In genomic region chr3:156728267-156728985, GRCh38 we compare ENCODE assay signal across 1 cellular context.
TF ChIP-seq lines count a peak whose summit lies in the region.

No MANE protein-coding gene starts in this region.

TF ChIP-seq in HepG2, 621 proteins besides CTCF, POLR2A, EP300 and RAD21 (continued from another document and continues in another):
- TF ChIP-seq ZNF720 (CRISPR knock-in tag; IDR thresholded peaks at IDR 0.05), result no peak
- TF ChIP-seq NFE2 (CRISPR knock-in tag; IDR thresholded peaks at IDR 0.05), result no peak
- TF ChIP-seq ZFP36 (IDR thresholded peaks at IDR 0.05; ENCODE audit: borderline replicate concordance, low read depth, low read length, partially characterized antibody), result no peak
- no peak for TF ChIP-seq MXD3 (CRISPR knock-in tag; IDR thresholded peaks at IDR 0.05)
- TF ChIP-seq ATF4 (CRISPR knock-in tag; IDR thresholded peaks at IDR 0.05), result 0 out of 4 replicates have a peak, but pooled peaks of 1 of the 2 experiments have one; percentile 18
- no peak for TF ChIP-seq ZSCAN22 (CRISPR knock-in tag; IDR thresholded peaks at IDR 0.05)
- TF ChIP-seq CENPX (CRISPR knock-in tag; IDR thresholded peaks at IDR 0.05), result no peak
- peak; percentile 78 for TF ChIP-seq ZGPAT (CRISPR knock-in tag; IDR thresholded peaks at IDR 0.05)
- no peak for TF ChIP-seq KAT2B (IDR thresholded peaks at IDR 0.05; ENCODE audit: borderline replicate concordance, low read depth, low read length)
- TF ChIP-seq SKI (IDR thresholded peaks at IDR 0.05; ENCODE audit: partially characterized antibody), result peak; percentile 60
- TF ChIP-seq REST (IDR thresholded peaks at IDR 0.05; ENCODE audit: borderline replicate concordance in 1 of 2, low read depth in 1 of 2, low read length in 2 of 2), result no peak
- no peak for TF ChIP-seq MYPOP (CRISPR knock-in tag; IDR thresholded peaks at IDR 0.05)
- no peak for TF ChIP-seq REL (CRISPR knock-in tag; conservative IDR thresholded peaks at IDR 0.05)
- no peak for TF ChIP-seq ZNF326 (CRISPR knock-in tag; IDR thresholded peaks at IDR 0.05; ENCODE audit: borderline replicate concordance)
- no peak for TF ChIP-seq ZSCAN20 (CRISPR knock-in tag; IDR thresholded peaks at IDR 0.05; ENCODE audit: borderline replicate concordance)
- no peak for TF ChIP-seq ZBTB7B (CRISPR knock-in tag; IDR thresholded peaks at IDR 0.05)
- TF ChIP-seq POGZ (CRISPR knock-in tag; IDR thresholded peaks at IDR 0.05), result peak; percentile 90
- 0 out of 2 replicates have a peak, but pooled peaks have one; percentile 35 for TF ChIP-seq NFKBIZ (CRISPR knock-in tag; IDR thresholded peaks at IDR 0.05)
- no peak for TF ChIP-seq ZBTB26 (CRISPR knock-in tag; IDR thresholded peaks at IDR 0.05; ENCODE audit: borderline replicate concordance)
- TF ChIP-seq ASH2L (IDR thresholded peaks at IDR 0.05; ENCODE audit: insufficient read length, low read depth, low read length), result peak; percentile 40
- TF ChIP-seq RBM22 (optimal IDR thresholded peaks at IDR 0.05; ENCODE audit: low read length), result no peak
- peak; percentile 63 for TF ChIP-seq NR2F6 (IDR thresholded peaks at IDR 0.05)
- peak; percentile 49; the same call in 1 of the 2 replicates for TF ChIP-seq NR2F6 (CRISPR knock-in tag; IDR thresholded peaks at IDR 0.05)
- peak; percentile 100 for TF ChIP-seq MIXL1 (CRISPR knock-in tag; IDR thresholded peaks at IDR 0.05)
- peak; percentile 76; the same call in 1 of the 2 replicates for TF ChIP-seq ZNF766 (CRISPR knock-in tag; IDR thresholded peaks at IDR 0.05; ENCODE audit: borderline replicate concordance)
- TF ChIP-seq FOXK1 (CRISPR knock-in tag; IDR thresholded peaks at IDR 0.05; ENCODE audit: borderline replicate concordance, low read depth), result peak; percentile 82; the same call in 1 of the 2 replicates
- no peak for TF ChIP-seq ZNF142 (CRISPR knock-in tag; IDR thresholded peaks at IDR 0.05)
- peak; percentile 74 for TF ChIP-seq ZSCAN31 (CRISPR knock-in tag; IDR thresholded peaks at IDR 0.05; ENCODE audit: low read depth)
- no peak for TF ChIP-seq PRMT3 (CRISPR knock-in tag; IDR thresholded peaks at IDR 0.05; ENCODE audit: borderline replicate concordance, low read depth)
- no peak for TF ChIP-seq PHF20 (CRISPR knock-in tag; IDR thresholded peaks at IDR 0.05)
- TF ChIP-seq ZNF143 (CRISPR knock-in tag; IDR thresholded peaks at IDR 0.05), result no peak
- no peak for TF ChIP-seq CAMTA2 (CRISPR knock-in tag; IDR thresholded peaks at IDR 0.05; ENCODE audit: borderline replicate concordance)
- TF ChIP-seq DMAP1 (CRISPR knock-in tag; IDR thresholded peaks at IDR 0.05), result peak; percentile 32; the same call in 1 of the 2 replicates
- no peak for TF ChIP-seq ZNF589 (CRISPR knock-in tag; conservative IDR thresholded peaks at IDR 0.05)
- peak; percentile 70; the same call in 1 of the 2 replicates for TF ChIP-seq CREM (IDR thresholded peaks at IDR 0.05)
- no peak for TF ChIP-seq CREM (CRISPR knock-in tag; IDR thresholded peaks at IDR 0.05)
- no peak for TF ChIP-seq ELF4 (CRISPR knock-in tag; IDR thresholded peaks at IDR 0.05; ENCODE audit: borderline replicate concordance)
- no peak for TF ChIP-seq SNAPC2 (CRISPR knock-in tag; IDR thresholded peaks at IDR 0.05)
- TF ChIP-seq ZNF34 (CRISPR knock-in tag; IDR thresholded peaks at IDR 0.05; ENCODE audit: borderline replicate concordance), result no peak
- TF ChIP-seq ZNF335 (CRISPR knock-in tag; IDR thresholded peaks at IDR 0.05), result no peak
- no peak for TF ChIP-seq SRY (CRISPR knock-in tag; IDR thresholded peaks at IDR 0.05)
- no peak for TF ChIP-seq ZNF512 (CRISPR knock-in tag; IDR thresholded peaks at IDR 0.05)
- peak; percentile 97 for TF ChIP-seq PRDM10 (CRISPR knock-in tag; IDR thresholded peaks at IDR 0.05; ENCODE audit: low read depth)
